Comparison of ENCODE assay signal across 14 cellular contexts in genomic region chr13:114149774-114150740, GRCh38. TPM values are rescaled to one million over a fixed set of nuclear protein-coding genes. Genes with fewer than 3 reads are reported as not detected.
DNase-seq lines count a peak whose midpoint lies in the region; ATAC-seq lines count a peak whose summit lies in the region.
"Had no signal": no experiment of that assay in that cellular context is flagged by ENCODE, and none has a peak within 500 bp of the region (broad histone marks: within the 10 kb centered on the region; RNA-seq: fewer than 3 reads in every experiment).

No MANE protein-coding gene starts in this region.

- no peak overlapping the region for H3K18ac ChIP-seq in trophoblast cell (ENCODE audit: low read length)

- CTCF ChIA-PET in activated CD4-positive, alpha-beta T cell treated with anti-CD3 and anti-CD28 coated beads for 36 hours (lab: Charles Lee), result interaction anchor here (0.6 kb wide), 1 partner anchor 22 kb away, joined by 3 read pairs; no protein-coding TSS in a partner anchor

- H2AK5ac ChIP-seq in trophoblast cell (ENCODE audit: low read length), result no peak overlapping the region

- no peaks in the 10 kb centered on the region for H3K36me3 Mint-ChIP-seq in activated CD4-positive, alpha-beta T cell treated with anti-CD3 and anti-CD28 coated beads for 36 hours (ENCODE audit: low read depth)
- peaks cover 7% of the 10 kb centered on the region for H3K36me3 Mint-ChIP-seq in activated T-helper 1 cell treated with anti-CD3 and anti-CD28 coated beads, Interleukin-12 subunit alpha, Interleukin-12 subunit beta, Interleukin-2, Interleukin-4 antibody, amounts not matched to agents 30 ng/mL and 10 ng/mL and 1 ng/mL, durations not matched to agents 14 hours and 24 hours and 36 hours (ENCODE audit: low read depth)

- no peak overlapping the region for H3K14ac ChIP-seq in trophoblast cell (ENCODE audit: low read length)

- peaks cover 2% of the 10 kb centered on the region for H3K9me3 Mint-ChIP-seq in activated CD4-positive, alpha-beta T cell treated with anti-CD3 and anti-CD28 coated beads for 36 hours (ENCODE audit: low read depth)
- peaks cover 6% of the 10 kb centered on the region for H3K9me3 Mint-ChIP-seq in activated T-helper 1 cell treated with anti-CD3 and anti-CD28 coated beads, Interleukin-12 subunit alpha, Interleukin-12 subunit beta, Interleukin-2, Interleukin-4 antibody, amounts not matched to agents 30 ng/mL and 10 ng/mL and 1 ng/mL, durations not matched to agents 14 hours and 24 hours and 36 hours

- no CpG with 5 or more reads among the region's 12 CpGs for WGBS in trophoblast cell (ENCODE audit: extremely low coverage, insufficient coverage, insufficient read length)

- H4K91ac ChIP-seq in trophoblast cell (ENCODE audit: low read depth, low read length), result no peak overlapping the region

- H3K36me3 ChIP-seq in trophoblast cell (ENCODE audit: control insufficient read depth in 1 of 2, insufficient read depth in 2 of 2, low read length in 2 of 2), result no peaks in the 10 kb centered on the region

- no peak overlapping the region for H3K4me3 Mint-ChIP-seq in activated CD4-positive, alpha-beta T cell treated with anti-CD3 and anti-CD28 coated beads for 36 hours
- H3K4me3 Mint-ChIP-seq in activated T-helper 1 cell treated with anti-CD3 and anti-CD28 coated beads, Interleukin-12 subunit alpha, Interleukin-12 subunit beta, Interleukin-2, Interleukin-4 antibody, amounts not matched to agents 30 ng/mL and 10 ng/mL and 1 ng/mL, durations not matched to agents 14 hours and 24 hours and 36 hours, result peak overlapping the region; percentile 31

- no peak overlapping the region for H4K12ac ChIP-seq in trophoblast cell (ENCODE audit: low read depth, low read length)

- no peaks in the 10 kb centered on the region for H3K79me2 ChIP-seq in trophoblast cell (ENCODE audit: control insufficient read depth, insufficient read depth, low read length, poor library complexity)
- H3K79me2 ChIP-seq: parathyroid adenoma had no signal

- no peak overlapping the region for H3K27ac ChIP-seq in trophoblast cell (ENCODE audit: low read depth, low read length)
- H3K27ac ChIP-seq: parathyroid adenoma had no signal

- no peak overlapping the region for H2BK12ac ChIP-seq in trophoblast cell (ENCODE audit: low read length)

- no peaks in the 10 kb centered on the region for H3K4me1 ChIP-seq in trophoblast cell (ENCODE audit: control insufficient read depth in 1 of 2, insufficient read depth in 2 of 2, low read length in 2 of 2)
- H3K4me1 ChIP-seq: parathyroid adenoma had no signal

- H3K27me3 ChIP-seq in trophoblast cell (ENCODE audit: insufficient read depth, low read length), result no peaks in the 10 kb centered on the region

- DNase-seq in activated CD4-positive, alpha-beta T cell treated with anti-CD3 and anti-CD28 coated beads for 36 hours, result no peak
- no peak for DNase-seq in activated CD4-positive, alpha-beta T cell treated with anti-CD3 and anti-CD28 coated beads for 4 hours
- peak; percentile 93 for DNase-seq in NCI-H187 treated with DMSO at 0.1 percent for 48 hours (lab: John Stamatoyannopoulos, UW)
- no peak for DNase-seq in activated T-helper 1 cell treated with anti-CD3 and anti-CD28 coated beads, Interleukin-12 subunit alpha, Interleukin-12 subunit beta, Interleukin-2, Interleukin-4 antibody, amounts not matched to agents 30 ng/mL and 10 ng/mL and 1 ng/mL, durations not matched to agents 14 hours and 24 hours and 36 hours (ENCODE audit: low spot score)
- no peak for DNase-seq in trophoblast cell
- DNase-seq in AML-193 (lab: John Stamatoyannopoulos, UW), result no peak
- DNase-seq in anterior cingulate cortex (lab: John Stamatoyannopoulos, UW), result no peak
- DNase-seq: activated CD4-positive, CD25-positive, alpha-beta regulatory T cell; effector CD4-positive, alpha-beta T cell; glutamatergic neuron; NCI-H1436 treated with DMSO at 0.1 percent for 48 hours had no signal

- no peak overlapping the region for H2BK120ac ChIP-seq in trophoblast cell (ENCODE audit: insufficient read depth, low read length, poor library complexity)

- H3K23ac ChIP-seq in trophoblast cell (ENCODE audit: low read length), result no peak overlapping the region

- H3K27me3 Mint-ChIP-seq in activated CD4-positive, alpha-beta T cell treated with anti-CD3 and anti-CD28 coated beads for 36 hours, result no peaks in the 10 kb centered on the region
- peaks cover 2% of the 10 kb centered on the region for H3K27me3 Mint-ChIP-seq in activated T-helper 1 cell treated with anti-CD3 and anti-CD28 coated beads, Interleukin-12 subunit alpha, Interleukin-12 subunit beta, Interleukin-2, Interleukin-4 antibody, amounts not matched to agents 30 ng/mL and 10 ng/mL and 1 ng/mL, durations not matched to agents 14 hours and 24 hours and 36 hours (ENCODE audit: insufficient read depth)

- no peak overlapping the region for H4K8ac ChIP-seq in trophoblast cell (ENCODE audit: low read depth, low read length)

- peaks cover 7% of the 10 kb centered on the region for H3K9me3 ChIP-seq in trophoblast cell (ENCODE audit: insufficient read depth, low read depth, low read length)

- H3K4ac ChIP-seq in trophoblast cell (ENCODE audit: low read depth, low read length), result no peak overlapping the region

- peak overlapping the region; percentile 87 for H3K27ac Mint-ChIP-seq in activated CD4-positive, alpha-beta T cell treated with anti-CD3 and anti-CD28 coated beads for 36 hours
- H3K27ac Mint-ChIP-seq in activated T-helper 1 cell treated with anti-CD3 and anti-CD28 coated beads, Interleukin-12 subunit alpha, Interleukin-12 subunit beta, Interleukin-2, Interleukin-4 antibody, amounts not matched to agents 30 ng/mL and 10 ng/mL and 1 ng/mL, durations not matched to agents 14 hours and 24 hours and 36 hours, result peak overlapping the region; percentile 85

- intact Hi-C loops in activated CD4-positive, alpha-beta T cell treated with anti-CD3 and anti-CD28 coated beads for 36 hours (cut with DNase I, micrococcal nuclease), result loop anchor here in 1 of 2 experiments (5.0 kb wide), 1 partner anchor 38 kb away; no protein-coding TSS in a partner anchor
- intact Hi-C loops in activated T-helper 1 cell treated with anti-CD3 and anti-CD28 coated beads, Interleukin-12 subunit alpha, Interleukin-12 subunit beta, Interleukin-2, Interleukin-4 antibody, amounts not matched to agents 30 ng/mL and 10 ng/mL and 1 ng/mL, durations not matched to agents 14 hours and 24 hours and 36 hours (cut with micrococcal nuclease), result loop anchor here (2.0 to 5.0 kb wide), 3 partner anchors 38 to 333 kb away; no protein-coding TSS in a partner anchor

- POLR2A ChIA-PET in activated CD4-positive, alpha-beta T cell treated with anti-CD3 and anti-CD28 coated beads for 36 hours (lab: Charles Lee), result no interaction called here

- H3K9ac ChIP-seq in trophoblast cell (ENCODE audit: low read length), result no peak overlapping the region
- H3K9ac ChIP-seq: parathyroid adenoma had no signal

- no peak overlapping the region for H3K4me2 ChIP-seq in trophoblast cell (ENCODE audit: low read length)

- no peaks in the 10 kb centered on the region for H3K79me1 ChIP-seq in trophoblast cell (ENCODE audit: low read length)

- no peak overlapping the region for H2BK5ac ChIP-seq in trophoblast cell (ENCODE audit: low read depth, low read length, poor library complexity)

- ATAC-seq in activated CD4-positive, alpha-beta T cell treated with anti-CD3 and anti-CD28 coated beads for 36 hours, result no peak
- ATAC-seq in GM19035 (IDR thresholded peaks at IDR 0.05; ENCODE audit: unreplicated experiment), result no peak

- peak overlapping the region; percentile 9 for H3K4me3 ChIP-seq in trophoblast cell (ENCODE audit: low read depth, low read length)

- H2AFZ ChIP-seq in trophoblast cell (ENCODE audit: insufficient read depth, low read length, poor library complexity), result no peak overlapping the region
- H2AFZ ChIP-seq: parathyroid adenoma had no signal

- peaks cover 64% of the 10 kb centered on the region for H3K4me1 Mint-ChIP-seq in activated CD4-positive, alpha-beta T cell treated with anti-CD3 and anti-CD28 coated beads for 36 hours
- H3K4me1 Mint-ChIP-seq in activated T-helper 1 cell treated with anti-CD3 and anti-CD28 coated beads, Interleukin-12 subunit alpha, Interleukin-12 subunit beta, Interleukin-2, Interleukin-4 antibody, amounts not matched to agents 30 ng/mL and 10 ng/mL and 1 ng/mL, durations not matched to agents 14 hours and 24 hours and 36 hours (ENCODE audit: low read depth), result peaks cover 91% of the 10 kb centered on the region

RNA-seq across cellular contexts. Expression of gene RASA3, which starts 17.6 kb away (rescaled TPM):
- 10 to 100 TPM; 33.0 to 34.7 TPM for total RNA-seq in activated CD4-positive, alpha-beta T cell treated with anti-CD3 and anti-CD28 coated beads for 36 hours
- total RNA-seq in activated T-helper 1 cell treated with anti-CD3 and anti-CD28 coated beads, Interleukin-12 subunit alpha, Interleukin-12 subunit beta, Interleukin-2, Interleukin-4 antibody, amounts not matched to agents 30 ng/mL and 10 ng/mL and 1 ng/mL, durations not matched to agents 14 hours and 24 hours and 36 hours, result 22.9 and 23.5 TPM in 2 replicates
- polyA plus RNA-seq in trophoblast cell (2013), result 12.8 and 13.0 TPM in 2 replicates

RNA-seq across cellular contexts. Expression of gene CFAP97D2, which starts 29.0 kb away (rescaled TPM):
- total RNA-seq in activated CD4-positive, alpha-beta T cell treated with anti-CD3 and anti-CD28 coated beads for 36 hours, result not detected
- total RNA-seq in activated T-helper 1 cell treated with anti-CD3 and anti-CD28 coated beads, Interleukin-12 subunit alpha, Interleukin-12 subunit beta, Interleukin-2, Interleukin-4 antibody, amounts not matched to agents 30 ng/mL and 10 ng/mL and 1 ng/mL, durations not matched to agents 14 hours and 24 hours and 36 hours, result not detected in 2 replicates
- polyA plus RNA-seq in trophoblast cell (2013), result not detected in 2 replicates
- total RNA-seq: lung microvascular endothelial cell had no signal
